13 cellular contexts compared by ENCODE assay signal in genomic region chr5:64869419-64869818, GRCh38.
A peak's percentile ranks its signal among the peaks of the same experiment; 100 is the strongest.
DNase-seq lines count a peak whose midpoint lies in the region; ATAC-seq and TF ChIP-seq lines count a peak whose summit lies in the region.
"Had no signal": no experiment of that assay in that cellular context is flagged by ENCODE, and none has a peak within 500 bp of the region (broad histone marks: within the 10 kb centered on the region; RNA-seq: fewer than 3 reads in every experiment).

No MANE protein-coding gene starts in this region.

- H3K36me3 ChIP-seq in kidney epithelial cell (ENCODE audit: control insufficient read depth, insufficient read depth, low read length): no peaks in the 10 kb centered on the region
- H3K36me3 ChIP-seq: cardiac muscle cell had no signal

- no peak overlapping the region for H3K4me3 Mint-ChIP-seq in glutamatergic neuron (ENCODE audit: unreplicated experiment)
- H3K4me3 Mint-ChIP-seq: activated CD4-positive, alpha-beta T cell treated with anti-CD3 and anti-CD28 coated beads, Interleukin-2, amount 10 ng/mL, durations not matched to agents 7 days and 5 days; stimulated activated memory B cell treated with anti-CD40 and anti-IgM and Interleukin-4, amounts not matched to agents 10 μg/mL and 1 μg/mL and 100 μg/mL, for 72 hours had no signal

- peak; percentile 29 for DNase-seq in AG04449 (ENCODE audit: low read depth, low spot score)
- peak; percentile 7 for DNase-seq in HS-27A (ENCODE audit: low read depth)
- peak; percentile 61 for DNase-seq in astrocyte of the hippocampus (ENCODE audit: low read depth, low spot score)
- peak; percentile 31 for DNase-seq in kidney epithelial cell (ENCODE audit: low read depth)
- no peak for DNase-seq in glutamatergic neuron
- DNase-seq in NCI-H1092 (lab: John Stamatoyannopoulos, UW): no peak
- DNase-seq in NAMALWA (ENCODE audit: low spot score): no peak
- DNase-seq: activated CD4-positive, alpha-beta T cell treated with anti-CD3 and anti-CD28 coated beads, Interleukin-2, amount 10 ng/mL, durations not matched to agents 7 days and 5 days; islet precursor cell; retina had no signal

- no peaks in the 10 kb centered on the region for H3K27me3 ChIP-seq in kidney epithelial cell (ENCODE audit: control insufficient read depth, insufficient read depth, low read length)
- H3K27me3 ChIP-seq: cardiac muscle cell had no signal

- no peaks in the 10 kb centered on the region for H3K36me3 Mint-ChIP-seq in glutamatergic neuron (ENCODE audit: unreplicated experiment)

- H3K9me3 Mint-ChIP-seq in glutamatergic neuron (ENCODE audit: unreplicated experiment): no peaks in the 10 kb centered on the region
- H3K9me3 Mint-ChIP-seq: activated CD4-positive, alpha-beta T cell treated with anti-CD3 and anti-CD28 coated beads, Interleukin-2, amount 10 ng/mL, durations not matched to agents 7 days and 5 days; stimulated activated memory B cell treated with anti-CD40 and anti-IgM and Interleukin-4, amounts not matched to agents 10 μg/mL and 1 μg/mL and 100 μg/mL, for 72 hours had no signal

- H3K4me3 ChIP-seq in AG04449 (ENCODE audit: low read depth, low read length) (no peak overlapping the region), kidney epithelial cell (ENCODE audit: low read depth, low read length) (no peak overlapping the region)
- H3K4me3 ChIP-seq: cardiac muscle cell had no signal

- POLR2A ChIA-PET in AG04449 (lab: Yijun Ruan, JAX): interaction anchor here (0.8 kb wide), 1 partner anchor 24 kb away, joined by 3 read pairs; no protein-coding TSS in a partner anchor

- CTCF ChIA-PET in AG04449 (lab: Yijun Ruan, JAX): interaction anchor here (1.1 to 1.9 kb wide), 2 partner anchors 89 to 614 kb away, joined by 3 to 4 read pairs; no protein-coding TSS in a partner anchor

- ATAC-seq in HG03039 (IDR thresholded peaks at IDR 0.05; ENCODE audit: unreplicated experiment): no peak
- ATAC-seq: stimulated activated memory B cell treated with anti-CD40 and anti-IgM and Interleukin-4, amounts not matched to agents 10 μg/mL and 1 μg/mL and 100 μg/mL, for 72 hours had no signal

- H3K4me1 Mint-ChIP-seq in glutamatergic neuron (ENCODE audit: low read depth, unreplicated experiment): no peaks in the 10 kb centered on the region
- H3K4me1 Mint-ChIP-seq: activated CD4-positive, alpha-beta T cell treated with anti-CD3 and anti-CD28 coated beads, Interleukin-2, amount 10 ng/mL, durations not matched to agents 7 days and 5 days; stimulated activated memory B cell treated with anti-CD40 and anti-IgM and Interleukin-4, amounts not matched to agents 10 μg/mL and 1 μg/mL and 100 μg/mL, for 72 hours had no signal

- TF ChIP-seq CTCF in AG04449 (IDR thresholded peaks at IDR 0.05; ENCODE audit: insufficient read depth, low read length, missing control alignments) (no peak), kidney epithelial cell (IDR thresholded peaks at IDR 0.05; ENCODE audit: insufficient read depth, low read length, poor library complexity, severe bottlenecking) (no peak), glutamatergic neuron (IDR thresholded peaks at IDR 0.05; ENCODE audit: partially characterized antibody, unreplicated experiment) (no peak)

- H3K27me3 Mint-ChIP-seq in glutamatergic neuron (ENCODE audit: unreplicated experiment): no peaks in the 10 kb centered on the region
- H3K27me3 Mint-ChIP-seq: activated CD4-positive, alpha-beta T cell treated with anti-CD3 and anti-CD28 coated beads, Interleukin-2, amount 10 ng/mL, durations not matched to agents 7 days and 5 days; stimulated activated memory B cell treated with anti-CD40 and anti-IgM and Interleukin-4, amounts not matched to agents 10 μg/mL and 1 μg/mL and 100 μg/mL, for 72 hours had no signal

- H3K27ac Mint-ChIP-seq in glutamatergic neuron (ENCODE audit: unreplicated experiment): no peak overlapping the region
- H3K27ac Mint-ChIP-seq: activated CD4-positive, alpha-beta T cell treated with anti-CD3 and anti-CD28 coated beads, Interleukin-2, amount 10 ng/mL, durations not matched to agents 7 days and 5 days; stimulated activated memory B cell treated with anti-CD40 and anti-IgM and Interleukin-4, amounts not matched to agents 10 μg/mL and 1 μg/mL and 100 μg/mL, for 72 hours had no signal

Comparison
In these comparisons a context has a peak if more than half of its experiments do, and no peak if none do; other contexts are left out.
1. DNase-seq: peak in AG04449 (single experiment), HS-27A (single experiment), astrocyte of the hippocampus (single experiment) and kidney epithelial cell (single experiment); none in glutamatergic neuron (single experiment), NCI-H1092 (single experiment) and NAMALWA (single experiment).